In the genomic region with DNA sequence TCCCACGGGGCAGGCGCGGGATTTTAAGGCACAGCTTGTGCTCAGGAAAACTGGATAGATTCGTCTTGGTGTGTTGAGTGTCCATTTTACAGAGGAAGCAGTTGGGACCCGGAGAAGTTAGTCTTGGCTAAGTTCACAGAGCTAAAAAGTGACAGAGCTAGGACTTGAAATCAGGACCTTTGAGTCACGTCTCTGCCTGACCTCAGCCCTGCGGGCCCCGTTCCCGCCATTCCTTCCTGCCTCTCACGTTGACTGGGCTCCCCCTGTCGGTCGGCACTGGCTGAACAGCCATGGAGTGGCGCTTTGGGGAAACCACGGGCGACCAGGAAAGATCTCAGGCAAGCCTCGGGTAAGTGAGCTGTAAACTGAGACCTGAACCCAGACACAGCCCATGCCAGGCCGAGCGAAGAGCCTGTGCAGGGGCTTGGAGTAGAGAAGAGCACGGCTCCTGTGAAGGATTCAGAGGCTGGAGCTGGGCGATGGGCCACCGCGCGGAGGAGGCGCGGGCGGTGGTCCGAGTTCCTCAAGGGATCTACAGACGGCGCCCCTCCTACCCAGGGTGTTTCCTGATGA, we compare ENCODE assay signal across 8 cellular contexts. TPM values are rescaled to one million over a fixed set of nuclear protein-coding genes. Genes with fewer than 3 reads are reported as not detected.
DNase-seq lines count a peak whose midpoint lies in the region; ATAC-seq and TF ChIP-seq lines count a peak whose summit lies in the region.

No MANE protein-coding gene starts in this region.

- H3K9me3 ChIP-seq in trophoblast cell (ENCODE audit: insufficient read depth, low read depth, low read length) = peaks cover 2% of the 10 kb centered on the region
- H3K9me3 ChIP-seq in tibial nerve = no peaks in the 10 kb centered on the region

- H3K27ac ChIP-seq in 22Rv1 = no peak overlapping the region
- H3K27ac ChIP-seq in trophoblast cell (ENCODE audit: low read depth, low read length) = no peak overlapping the region
- H3K27ac ChIP-seq in tibial nerve = no peak overlapping the region

- peak overlapping the region; percentile 2 for H2AFZ ChIP-seq in trophoblast cell (ENCODE audit: insufficient read depth, low read length, poor library complexity)

- no peaks in the 10 kb centered on the region for H3K36me3 ChIP-seq in trophoblast cell (ENCODE audit: control insufficient read depth in 1 of 2, insufficient read depth in 2 of 2, low read length in 2 of 2)
- H3K36me3 ChIP-seq in tibial nerve = no peaks in the 10 kb centered on the region

- H3K4me1 ChIP-seq in trophoblast cell (ENCODE audit: control insufficient read depth in 1 of 2, insufficient read depth in 2 of 2, low read length in 2 of 2) (peaks cover 27 to 35% of the 10 kb centered on the region in 2 experiments), tibial nerve (peaks cover 0 to 19% (median 6%) of the 10 kb centered on the region in 4 donors)

- H3K4me3 ChIP-seq in trophoblast cell (ENCODE audit: low read depth, low read length) (peak overlapping the region; percentile 37), tibial nerve (peak overlapping the region; percentile 19 to 48 (median 38))

- peak overlapping the region; percentile 22 for H4K91ac ChIP-seq in trophoblast cell (ENCODE audit: low read depth, low read length)

- H4K8ac ChIP-seq in trophoblast cell (ENCODE audit: low read depth, low read length) = no peak overlapping the region

- no peak overlapping the region for H3K23ac ChIP-seq in trophoblast cell (ENCODE audit: low read length)

- peak in 1 of 2 donors; percentile 37 for TF ChIP-seq EP300 in tibial nerve (IDR thresholded peaks at IDR 0.05)

- H3K27ac Mint-ChIP-seq in activated naive CD4-positive, alpha-beta T cell treated with anti-CD3 and anti-CD28 coated beads, Interleukin-2, amount 10 ng/mL, durations not matched to agents 7 days and 5 days = no peak overlapping the region

- peak; percentile 96 for TF ChIP-seq CTCF in 22Rv1 (IDR thresholded peaks at IDR 0.05)
- peak; percentile 92 to 97 (median 95) for TF ChIP-seq CTCF in tibial nerve (IDR thresholded peaks at IDR 0.05)

- H3K18ac ChIP-seq in trophoblast cell (ENCODE audit: low read length) = no peak overlapping the region

- H3K27me3 ChIP-seq in trophoblast cell (ENCODE audit: insufficient read depth, low read length) (no peaks in the 10 kb centered on the region), tibial nerve (no peaks in the 10 kb centered on the region)

- H3K14ac ChIP-seq in trophoblast cell (ENCODE audit: low read length) = no peak overlapping the region

- no peaks in the 10 kb centered on the region for H3K36me3 Mint-ChIP-seq in activated naive CD4-positive, alpha-beta T cell treated with anti-CD3 and anti-CD28 coated beads, Interleukin-2, amount 10 ng/mL, durations not matched to agents 7 days and 5 days

- H3K9me3 Mint-ChIP-seq in activated naive CD4-positive, alpha-beta T cell treated with anti-CD3 and anti-CD28 coated beads, Interleukin-2, amount 10 ng/mL, durations not matched to agents 7 days and 5 days = no peaks in the 10 kb centered on the region

- peak overlapping the region; percentile 78 for H3K4me2 ChIP-seq in trophoblast cell (ENCODE audit: low read length)

- no peak overlapping the region for H2AK5ac ChIP-seq in trophoblast cell (ENCODE audit: low read length)

- no peak overlapping the region for H2BK120ac ChIP-seq in trophoblast cell (ENCODE audit: insufficient read depth, low read length, poor library complexity)

- H3K4ac ChIP-seq in trophoblast cell (ENCODE audit: low read depth, low read length) = no peak overlapping the region

- TF ChIP-seq POLR2A in Raji (IDR thresholded peaks at IDR 0.05; ENCODE audit: insufficient read depth, low read depth, low read length) (0 out of 2 replicates have a peak, but pooled peaks have one; percentile 26), tibial nerve (IDR thresholded peaks at IDR 0.05) (no peak)

- H2BK5ac ChIP-seq in trophoblast cell (ENCODE audit: low read depth, low read length, poor library complexity) = no peak overlapping the region

- H3K9ac ChIP-seq in trophoblast cell (ENCODE audit: low read length) = no peak overlapping the region

- ATAC-seq in GM18861 (IDR thresholded peaks at IDR 0.05; ENCODE audit: unreplicated experiment) (peak; percentile 46), HG03280 (IDR thresholded peaks at IDR 0.05; ENCODE audit: unreplicated experiment) (peak; percentile 75), Right ventricle myocardium superior (ENCODE audit: poor library complexity) (peak; percentile 93)

- intact Hi-C loops in Right ventricle myocardium superior (cut with DNase I) = loop anchor here (2.0 to 10.0 kb wide), 2 partner anchors 255 to 347 kb away; no protein-coding TSS in a partner anchor

- H3K4me1 Mint-ChIP-seq in activated naive CD4-positive, alpha-beta T cell treated with anti-CD3 and anti-CD28 coated beads, Interleukin-2, amount 10 ng/mL, durations not matched to agents 7 days and 5 days = peaks cover 24% of the 10 kb centered on the region

- H3K27me3 Mint-ChIP-seq in activated naive CD4-positive, alpha-beta T cell treated with anti-CD3 and anti-CD28 coated beads, Interleukin-2, amount 10 ng/mL, durations not matched to agents 7 days and 5 days = peaks cover 64% of the 10 kb centered on the region

- H3K4me3 Mint-ChIP-seq in activated naive CD4-positive, alpha-beta T cell treated with anti-CD3 and anti-CD28 coated beads, Interleukin-2, amount 10 ng/mL, durations not matched to agents 7 days and 5 days = peak overlapping the region; percentile 45

- WGBS in trophoblast cell (ENCODE audit: extremely low coverage, insufficient coverage, insufficient read length) = no CpG with 5 or more reads among the region's 29 CpGs
- 13 to 15% methylated on average over 27 to 29 of the region's 29 CpGs for whole genome bisulfite sequencing in tibial nerve, 2 donors

- no peak overlapping the region for H4K12ac ChIP-seq in trophoblast cell (ENCODE audit: low read depth, low read length)

- peak overlapping the region; percentile 6 for H2BK12ac ChIP-seq in trophoblast cell (ENCODE audit: low read length)

- peaks cover 4% of the 10 kb centered on the region for H3K79me2 ChIP-seq in trophoblast cell (ENCODE audit: control insufficient read depth, insufficient read depth, low read length, poor library complexity)

- DNase-seq in activated naive CD4-positive, alpha-beta T cell treated with anti-CD3 and anti-CD28 coated beads, Interleukin-2, amount 10 ng/mL, durations not matched to agents 7 days and 5 days = peak; percentile 88
- DNase-seq in Right ventricle myocardium superior = peak; percentile 95
- peak; percentile 94 to 98 for DNase-seq in trophoblast cell
- peak; percentile 87 to 93 for DNase-seq in tibial nerve (ENCODE audit: low spot score in 2 of 2)

- H3K79me1 ChIP-seq in trophoblast cell (ENCODE audit: low read length) = peaks cover 14% of the 10 kb centered on the region

- CTCF ChIA-PET in activated naive CD4-positive, alpha-beta T cell treated with anti-CD3 and anti-CD28 coated beads, Interleukin-2, amount 10 ng/mL, durations not matched to agents 7 days and 5 days (lab: Charles Lee) = interaction anchor here (0.6 to 3.2 kb wide), 31 partner anchors 9 to 446 kb away, joined by 3 to 91 read pairs (median 4); no protein-coding TSS in a partner anchor

RNA-seq across cellular contexts. Expression of a gene that starts 54.1 kb away (rescaled TPM):
- total RNA-seq in Right ventricle myocardium superior = 20.0 TPM
- polyA plus RNA-seq in trophoblast cell (2013) = 19.6 and 20.6 TPM in 2 replicates
- total RNA-seq in tibial nerve = 10 to 100 TPM; 14.2 to 65.7 (median 27.5) TPM
